In the genomic region with DNA sequence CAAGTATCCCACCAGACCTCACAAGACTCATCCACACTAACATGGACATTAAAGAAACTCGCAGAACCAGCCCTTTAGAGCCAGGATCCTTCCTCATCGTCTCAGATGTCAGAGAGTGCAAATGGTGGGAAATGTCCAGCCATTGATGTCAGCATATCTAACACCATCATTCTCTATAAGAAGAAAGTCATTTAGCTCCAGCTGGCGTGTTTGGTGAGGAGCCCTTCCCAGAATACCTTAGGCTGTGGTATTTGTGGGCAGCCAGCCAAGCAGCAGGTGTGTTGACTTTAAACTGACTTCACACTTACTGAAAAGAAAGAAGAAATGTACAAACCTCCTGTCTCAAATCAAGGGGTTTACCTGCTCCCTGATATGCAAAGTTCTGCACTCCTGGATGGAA, we compare ENCODE assay signal across 11 cellular contexts. TPM values are rescaled to one million over a fixed set of nuclear protein-coding genes. Genes with fewer than 3 reads are reported as not detected.
A peak's percentile ranks its signal among the peaks of the same experiment; 100 is the strongest.
DNase-seq lines count a peak whose midpoint lies in the region; ATAC-seq, FAIRE-seq and TF ChIP-seq lines count a peak whose summit lies in the region.
"Had no signal": no experiment of that assay in that cellular context is flagged by ENCODE, and none has a peak within 500 bp of the region (broad histone marks: within the 10 kb centered on the region; RNA-seq: fewer than 3 reads in every experiment).

No MANE protein-coding gene starts in this region.

- H3K36me3 Mint-ChIP-seq in progenitor cell of endocrine pancreas (ENCODE audit: insufficient read depth) = peaks cover 21% of the 10 kb centered on the region

- H3K27ac Mint-ChIP-seq in progenitor cell of endocrine pancreas = peak overlapping the region; percentile 47

- H3K79me2 ChIP-seq in PC-9 (ENCODE audit: low read depth) = no peaks in the 10 kb centered on the region

- H3K27me3 Mint-ChIP-seq in progenitor cell of endocrine pancreas = no peaks in the 10 kb centered on the region

- no peak for FAIRE-seq in kidney (lab: Jason Lieb, UNC)

- no peak overlapping the region for H3K4me3 Mint-ChIP-seq in progenitor cell of endocrine pancreas (ENCODE audit: low read depth)

- H3K4me1 Mint-ChIP-seq in progenitor cell of endocrine pancreas (ENCODE audit: low read depth) = no peaks in the 10 kb centered on the region

- DNase-seq in DMS79 (lab: John Stamatoyannopoulos, UW) (peak; percentile 38), PC-9 (peak; percentile 85 to 86), progenitor cell of endocrine pancreas (ENCODE audit: low spot score, unreplicated experiment) (no peak), DMS 273 (lab: John Stamatoyannopoulos, UW; ENCODE audit: unreplicated experiment) (no peak), kidney (no peak), globus pallidus (ENCODE audit: low spot score) (no peak)
- peak; percentile 35 for DNase-seq in activated naive CD4-positive, alpha-beta T cell treated with anti-CD3 and anti-CD28 coated beads, Interleukin-2, amount 50 U/mL, for 16 hours
- DNase-seq: C1 segment of cervical spinal cord, left ventricle myocardium inferior, NCI-H1436 treated with DMSO at 0.1 percent for 48 hours had no signal

- no peaks in the 10 kb centered on the region for H3K9me2 ChIP-seq in PC-9 (ENCODE audit: insufficient read depth)

- no peaks in the 10 kb centered on the region for H4K20me1 ChIP-seq in PC-9 (ENCODE audit: insufficient read depth)

- H3K36me3 ChIP-seq in PC-9 (ENCODE audit: low read depth) = peaks cover 22% of the 10 kb centered on the region
- peaks cover 38 to 50% of the 10 kb centered on the region in 2 donors for H3K36me3 ChIP-seq in kidney (ENCODE audit: control insufficient read depth in 1 of 2, insufficient read depth in 2 of 2, low read length in 2 of 2)

- no peak for ATAC-seq in HG03521 (IDR thresholded peaks at IDR 0.05; ENCODE audit: unreplicated experiment)

- TF ChIP-seq CTCF in PC-9 (conservative IDR thresholded peaks at IDR 0.05) (no peak), progenitor cell of endocrine pancreas (IDR thresholded peaks at IDR 0.05; ENCODE audit: unreplicated experiment) (no peak), kidney (IDR thresholded peaks at IDR 0.05; ENCODE audit: borderline replicate concordance, extremely low read depth, insufficient read depth) (no peak)

- peaks cover 5% of the 10 kb centered on the region for H3F3A ChIP-seq in PC-9 (ENCODE audit: insufficient read depth, low read depth)

- H3K9me3 Mint-ChIP-seq in progenitor cell of endocrine pancreas (ENCODE audit: low read depth) = no peaks in the 10 kb centered on the region

- H2AFZ ChIP-seq in PC-9 = no peak overlapping the region

- H3K27ac ChIP-seq in PC-9 (no peak overlapping the region), kidney (ENCODE audit: low read depth in 2 of 2, low read length in 2 of 2) (no peak overlapping the region)
- H3K27ac ChIP-seq: left ventricle myocardium inferior had no signal

- no peak overlapping the region for H3K9ac ChIP-seq in kidney (ENCODE audit: low read length in 2 of 2)

- intact Hi-C loops in PC-9 (cut with micrococcal nuclease; ENCODE audit: unreplicated experiment) = no loop called here
- intact Hi-C loops in kidney (cut with DNase I) = no loop called here

- CTCF ChIA-PET in PC-9 (lab: Charles Lee) = no interaction called here

- BruUV-seq in PC-9 (replicated peaks; lab: Mats Ljungman, UMichigan) = no TSS peak

- peaks cover 16% of the 10 kb centered on the region for H3K4me1 ChIP-seq in PC-9 (replicated peaks; ENCODE audit: insufficient read depth)
- no peaks in the 10 kb centered on the region for H3K4me1 ChIP-seq in kidney (ENCODE audit: control insufficient read depth in 1 of 2, insufficient read depth in 1 of 2, low read depth in 1 of 2, low read length in 2 of 2)

- H3K9me3 ChIP-seq in PC-9 (ENCODE audit: insufficient read depth, low read depth) (no peaks in the 10 kb centered on the region), kidney (ENCODE audit: control insufficient read depth in 1 of 2, low read length in 2 of 2) (no peaks in the 10 kb centered on the region)
- H3K9me3 ChIP-seq: left ventricle myocardium inferior had no signal

- no peak overlapping the region for H3K4me3 ChIP-seq in PC-9
- H3K4me3 ChIP-seq in kidney (ENCODE audit: low read length in 2 of 2) = no peak overlapping the region
- H3K4me3 ChIP-seq: left ventricle myocardium inferior had no signal

- H3K27me3 ChIP-seq in PC-9 (ENCODE audit: insufficient read depth, low read depth) = no peaks in the 10 kb centered on the region

- POLR2A ChIA-PET in PC-9 (lab: Charles Lee; ENCODE audit: unreplicated experiment) = interaction anchor here (0.7 kb wide), 1 partner anchor 17 kb away, joined by 4 read pairs; no protein-coding TSS in a partner anchor

- H3K4me2 ChIP-seq in PC-9 = no peak overlapping the region

RNA-seq across cellular contexts. Expression of gene FYCO1, which starts 17.3 kb away (rescaled TPM):
- 19.7 and 21.1 TPM in 2 replicates for total RNA-seq in PC-9 (2021)
- 17.0 and 18.0 TPM in 2 replicates for total RNA-seq in progenitor cell of endocrine pancreas
- total RNA-seq in kidney = 39.1 TPM
- polyA plus RNA-seq in kidney (ENCODE audit: insufficient read depth, low read depth, low replicate concordance) = 11.1 TPM

RNA-seq across cellular contexts. Expression of gene CXCR6, which starts 35.1 kb away (rescaled TPM):
- total RNA-seq in PC-9 (2021) (0.63 and 0.74 TPM in 2 replicates), progenitor cell of endocrine pancreas (not detected in 2 replicates), kidney (2.7 TPM)
- polyA plus RNA-seq in kidney (ENCODE audit: insufficient read depth, low read depth, low replicate concordance) = 0.39 TPM

RNA-seq across cellular contexts. Expression of gene XCR1, which starts 48.9 kb away (rescaled TPM):
- total RNA-seq in PC-9 (2021) (0.13 and 0.18 TPM in 2 replicates), progenitor cell of endocrine pancreas (not detected in 2 replicates), kidney (1.4 TPM)
- not detected for polyA plus RNA-seq in kidney (ENCODE audit: insufficient read depth, low read depth, low replicate concordance)
- total RNA-seq: left ventricle myocardium inferior had no signal

Comparison
In these comparisons a context has a peak if more than half of its experiments do, and no peak if none do; other contexts are left out.
1. DNase-seq: peak in DMS79 (single experiment), PC-9 (2 of 2) and activated naive CD4-positive, alpha-beta T cell treated with anti-CD3 and anti-CD28 coated beads, Interleukin-2, amount 50 U/mL, for 16 hours (single experiment); none in progenitor cell of endocrine pancreas (single experiment), DMS 273 (single experiment), kidney (single experiment) and globus pallidus (single experiment).